ENCODE assay signal across 9 cellular contexts in the genomic region with DNA sequence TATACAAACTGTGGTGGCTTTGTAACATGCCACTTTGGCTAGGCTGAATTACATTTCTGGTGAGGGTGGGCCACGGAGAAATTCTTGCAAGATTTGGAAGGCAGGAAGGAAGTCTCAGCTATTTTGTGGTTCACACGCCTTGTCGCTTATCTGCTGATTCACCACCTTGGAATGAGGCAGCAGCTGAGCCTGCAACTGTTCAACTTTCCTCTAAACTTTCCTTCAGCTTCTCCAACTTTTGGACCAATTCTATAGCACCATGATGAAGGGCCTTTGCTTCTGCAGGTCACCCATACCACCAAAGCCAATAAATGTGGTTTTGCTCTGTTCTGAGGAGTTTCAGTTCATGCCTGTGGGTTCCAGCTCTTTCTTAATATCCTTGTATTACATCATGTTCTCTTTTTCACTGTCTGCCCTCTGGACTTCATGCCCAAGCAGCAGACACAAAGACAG.
A peak's percentile ranks its signal among the peaks of the same experiment; 100 is the strongest.
DNase-seq lines count a peak whose midpoint lies in the region; ATAC-seq, FAIRE-seq and TF ChIP-seq lines count a peak whose summit lies in the region.
"Had no signal": no experiment of that assay in that cellular context is flagged by ENCODE, and none has a peak within 500 bp of the region (broad histone marks: within the 10 kb centered on the region; RNA-seq: fewer than 3 reads in every experiment).

No MANE protein-coding gene starts in this region.

- H3K9me3 Mint-ChIP-seq in CD4-positive, alpha-beta T cell, result no peaks in the 10 kb centered on the region

- TF ChIP-seq CTCF in AG04449 (IDR thresholded peaks at IDR 0.05; ENCODE audit: insufficient read depth, low read length, missing control alignments) (no peak), keratinocyte (optimal IDR thresholded peaks at IDR 0.05 in 1 of 3, IDR thresholded peaks at IDR 0.05 in 1 of 3, conservative IDR thresholded peaks at IDR 0.05 in 1 of 3; ENCODE audit: extremely low read depth in 1 of 3, insufficient read depth in 2 of 3, low read length in 3 of 3) (no peak)
- TF ChIP-seq CTCF in CD4-positive, alpha-beta T cell (IDR thresholded peaks at IDR 0.05), result no peak

- no peak overlapping the region for H3K27ac Mint-ChIP-seq in CD4-positive, alpha-beta T cell
- H3K27ac Mint-ChIP-seq: activated naive CD8-positive, alpha-beta T cell had no signal

- no peak overlapping the region for H3K4me3 Mint-ChIP-seq in CD4-positive, alpha-beta T cell
- H3K4me3 Mint-ChIP-seq: activated naive CD8-positive, alpha-beta T cell had no signal

- H3K36me3 Mint-ChIP-seq in CD4-positive, alpha-beta T cell (ENCODE audit: low read depth), result no peaks in the 10 kb centered on the region
- H3K36me3 Mint-ChIP-seq: activated naive CD8-positive, alpha-beta T cell had no signal

- dilution Hi-C loops in keratinocyte (cut with MboI; ENCODE audit: extremely low pct_ligation_motif_present, low sequenced_read_pairs), result no loop called here

- peak; percentile 87 for DNase-seq in AG04449 (ENCODE audit: low read depth, low spot score)
- peak; percentile 3 for DNase-seq in activated gamma-delta T cell treated with anti-CD3 and anti-CD28 coated beads, Interleukin-2, amount 50 U/mL, for 16 hours (ENCODE audit: low read depth)
- peak; percentile 84 for DNase-seq in keratinocyte (ENCODE audit: low read depth, low spot score)
- no peak for DNase-seq in NCI-H2196 (lab: John Stamatoyannopoulos, UW; ENCODE audit: unreplicated experiment)
- no peak for DNase-seq in activated CD4-positive, alpha-beta T cell treated with anti-CD3 and anti-CD28 coated beads, Interleukin-2, amount 50 U/mL, for 48 hours
- no peak for DNase-seq in CD4-positive, alpha-beta T cell

- peak overlapping the region; percentile 84 for H3K4me2 ChIP-seq in keratinocyte (ENCODE audit: control insufficient read depth, extremely low read depth, insufficient read depth, low read depth, low read length)

- intact Hi-C loops in CD4-positive, alpha-beta T cell (cut with DNase I, micrococcal nuclease), result no loop called here

- peaks cover 11% of the 10 kb centered on the region for H3K4me1 Mint-ChIP-seq in CD4-positive, alpha-beta T cell (ENCODE audit: low read depth)

- peaks cover 27% of the 10 kb centered on the region for H3K4me1 ChIP-seq in HUES64 (ENCODE audit: insufficient read depth, low read length)
- peaks cover 64% of the 10 kb centered on the region for H3K4me1 ChIP-seq in keratinocyte (ENCODE audit: control insufficient read depth, extremely low read depth, insufficient read depth, low read length)

- ATAC-seq in HG02642 (IDR thresholded peaks at IDR 0.05; ENCODE audit: poor library complexity, unreplicated experiment), result no peak
- ATAC-seq in CD4-positive, alpha-beta T cell (ENCODE audit: poor library complexity), result no peak

- no peaks in the 10 kb centered on the region for H3K27me3 Mint-ChIP-seq in CD4-positive, alpha-beta T cell
- H3K27me3 Mint-ChIP-seq: activated naive CD8-positive, alpha-beta T cell had no signal

- no peak overlapping the region; the same call in 1 of the 2 replicates for H3K9ac ChIP-seq in HUES64 (ENCODE audit: low read depth, low read length)
- peak overlapping the region; percentile 65 for H3K9ac ChIP-seq in keratinocyte (ENCODE audit: control insufficient read depth, extremely low read depth, insufficient read depth, low read length)

- no peaks in the 10 kb centered on the region for H3K79me2 ChIP-seq in keratinocyte (ENCODE audit: control insufficient read depth, insufficient read depth, low read length)

- H3K27me3 ChIP-seq in HUES64 (ENCODE audit: insufficient read depth, low read length) (no peaks in the 10 kb centered on the region), keratinocyte (ENCODE audit: control insufficient read depth, extremely low read depth, insufficient read depth, low read length) (no peaks in the 10 kb centered on the region)
- H3K27me3 ChIP-seq in CD4-positive, alpha-beta T cell (ENCODE audit: control insufficient read depth, insufficient read depth, low read length), result no peaks in the 10 kb centered on the region

- H3K27ac ChIP-seq in HUES64 (ENCODE audit: low read depth, low read length) (peak overlapping the region; percentile 34; the same call in 1 of the 2 replicates), keratinocyte (ENCODE audit: control insufficient read depth, insufficient read depth, low read length) (peak overlapping the region; percentile 92)
- H3K27ac ChIP-seq in CD4-positive, alpha-beta T cell (ENCODE audit: low read depth, low read length), result no peak overlapping the region

- H4K20me1 ChIP-seq in keratinocyte (ENCODE audit: control insufficient read depth, extremely low read depth, insufficient read depth, low read length), result no peaks in the 10 kb centered on the region

- H3K4me3 ChIP-seq in AG04449 (ENCODE audit: low read depth, low read length) (no peak overlapping the region), HUES64 (ENCODE audit: low read length) (no peak overlapping the region), keratinocyte (ENCODE audit: control insufficient read depth in 2 of 3, extremely low read depth in 1 of 3, insufficient read depth in 2 of 3, low read depth in 1 of 3, low read length in 3 of 3) (peak overlapping the region in 2 of 3 experiments; percentile 29 to 36)

- H2AFZ ChIP-seq in keratinocyte (ENCODE audit: control insufficient read depth, low read length), result peak overlapping the region; percentile 16

- FAIRE-seq in keratinocyte (lab: Jason Lieb, UNC), result peak; percentile 100

- CTCF ChIA-PET in AG04449 (lab: Yijun Ruan, JAX), result interaction anchor here (0.7 to 1.6 kb wide), 2 partner anchors 12 to 270 kb away, joined by 3 to 4 read pairs; no protein-coding TSS in a partner anchor
- CTCF ChIA-PET in CD4-positive, alpha-beta T cell (lab: Charles Lee), result no interaction called here

- no peaks in the 10 kb centered on the region for H3K36me3 ChIP-seq in HUES64 (ENCODE audit: insufficient read depth, low read length)
- no peaks in the 10 kb centered on the region for H3K36me3 ChIP-seq in keratinocyte (ENCODE audit: control insufficient read depth in 2 of 2, extremely low read depth in 1 of 2, insufficient read depth in 2 of 2, low read length in 2 of 2)

- H3K9me3 ChIP-seq in HUES64 (ENCODE audit: insufficient read depth, low read depth, low read length) (no peaks in the 10 kb centered on the region), keratinocyte (ENCODE audit: control insufficient read depth, low read depth, low read length) (no peaks in the 10 kb centered on the region)
- no peaks in the 10 kb centered on the region for H3K9me3 ChIP-seq in CD4-positive, alpha-beta T cell (ENCODE audit: control insufficient read depth, low read length)

- POLR2A ChIA-PET in AG04449 (lab: Yijun Ruan, JAX), result interaction anchor here (0.6 kb wide), 1 partner anchor 142 kb away, joined by 3 read pairs; no protein-coding TSS in a partner anchor
- POLR2A ChIA-PET in CD4-positive, alpha-beta T cell (lab: Charles Lee), result no interaction called here

- 46% methylated on average over 3 of the region's 3 CpGs for WGBS in HUES64

- H3K9me1 ChIP-seq in keratinocyte (ENCODE audit: control insufficient read depth, extremely low read depth, insufficient read depth, low read length), result no peaks in the 10 kb centered on the region

Comparison
In these comparisons a context has a peak if more than half of its experiments do, and no peak if none do; other contexts are left out.
1. DNase-seq: peak in AG04449 (single experiment), activated gamma-delta T cell treated with anti-CD3 and anti-CD28 coated beads, Interleukin-2, amount 50 U/mL, for 16 hours (single experiment) and keratinocyte (single experiment); none in NCI-H2196 (single experiment), activated CD4-positive, alpha-beta T cell treated with anti-CD3 and anti-CD28 coated beads, Interleukin-2, amount 50 U/mL, for 48 hours (0 of 2) and CD4-positive, alpha-beta T cell (0 of 10).
2. H3K4me3 ChIP-seq: peak in keratinocyte (2 of 3); none in AG04449 (single experiment) and HUES64 (single experiment).